Comparison of ENCODE assay signal across 1 cellular context in genomic region chr2:241354668-241355658, GRCh38.
TF ChIP-seq lines count a peak whose summit lies in the region.

No MANE protein-coding gene starts in this region.

TF ChIP-seq in HepG2, 621 proteins besides CTCF, POLR2A, EP300 and RAD21 (continued from another document and continues in another):
- no peak for TF ChIP-seq MAZ (IDR thresholded peaks at IDR 0.05; ENCODE audit: borderline replicate concordance, low read depth, low read length)
- peak; percentile 40 for TF ChIP-seq MAZ (CRISPR knock-in tag; IDR thresholded peaks at IDR 0.05; ENCODE audit: low read depth)
- TF ChIP-seq NFAT5 (CRISPR knock-in tag; IDR thresholded peaks at IDR 0.05), result no peak
- TF ChIP-seq ZNF547 (CRISPR knock-in tag; IDR thresholded peaks at IDR 0.05), result 0 out of 2 replicates have a peak, but pooled peaks have one; percentile 71
- TF ChIP-seq KIAA2018 (CRISPR knock-in tag; IDR thresholded peaks at IDR 0.05; ENCODE audit: borderline replicate concordance), result no peak
- TF ChIP-seq ZNF674 (CRISPR knock-in tag; IDR thresholded peaks at IDR 0.05; ENCODE audit: low read depth), result no peak
- TF ChIP-seq ZFP82 (CRISPR knock-in tag; IDR thresholded peaks at IDR 0.05; ENCODE audit: borderline replicate concordance), result no peak
- 0 out of 2 replicates have a peak, but pooled peaks have one; percentile 30 for TF ChIP-seq ZNF709 (CRISPR knock-in tag; IDR thresholded peaks at IDR 0.05)
- peak in 1 of 2 experiments; percentile 51; a peak in 1 of 4 replicates for TF ChIP-seq HMGXB4 (CRISPR knock-in tag; IDR thresholded peaks at IDR 0.05; ENCODE audit: borderline replicate concordance in 1 of 2, low read depth in 1 of 2)
- TF ChIP-seq ZNF256 (CRISPR knock-in tag; conservative IDR thresholded peaks at IDR 0.05), result 0 out of 2 replicates have a peak, but pooled peaks have one; percentile 46
- TF ChIP-seq ZNF546 (CRISPR knock-in tag; conservative IDR thresholded peaks at IDR 0.05), result 0 out of 2 replicates have a peak, but pooled peaks have one; percentile 7
- no peak for TF ChIP-seq ZHX2 (IDR thresholded peaks at IDR 0.05; ENCODE audit: low read depth)
- no peak for TF ChIP-seq ZHX2 (CRISPR knock-in tag; IDR thresholded peaks at IDR 0.05; ENCODE audit: borderline replicate concordance)
- no peak for TF ChIP-seq ZFP36L1 (CRISPR knock-in tag; IDR thresholded peaks at IDR 0.05)
- TF ChIP-seq ZBTB21 (CRISPR knock-in tag; IDR thresholded peaks at IDR 0.05), result no peak
- TF ChIP-seq ZFP41 (CRISPR knock-in tag; IDR thresholded peaks at IDR 0.05; ENCODE audit: borderline replicate concordance), result no peak
- no peak for TF ChIP-seq ISX (CRISPR knock-in tag; conservative IDR thresholded peaks at IDR 0.05)
- no peak for TF ChIP-seq SNRNP70 (IDR thresholded peaks at IDR 0.05; ENCODE audit: low read depth, low read length)
- TF ChIP-seq ZSCAN29 (CRISPR knock-in tag; conservative IDR thresholded peaks at IDR 0.05), result no peak
- TF ChIP-seq ZBTB7B (CRISPR knock-in tag; IDR thresholded peaks at IDR 0.05), result no peak
- no peak for TF ChIP-seq ZNF800 (CRISPR knock-in tag; IDR thresholded peaks at IDR 0.05)
- no peak for TF ChIP-seq TFE3 (CRISPR knock-in tag; IDR thresholded peaks at IDR 0.05)
- no peak; the same call in 1 of the 2 replicates for TF ChIP-seq ZNF777 (CRISPR knock-in tag; IDR thresholded peaks at IDR 0.05)
- no peak for TF ChIP-seq ZNF510 (CRISPR knock-in tag; IDR thresholded peaks at IDR 0.05; ENCODE audit: low read depth)
- no peak for TF ChIP-seq ZNF713 (CRISPR knock-in tag; IDR thresholded peaks at IDR 0.05)
- peak; percentile 52; the same call in 1 of the 2 replicates for TF ChIP-seq ZBTB38 (CRISPR knock-in tag; IDR thresholded peaks at IDR 0.05)
